8 cellular contexts compared by ENCODE assay signal in the genomic region with DNA sequence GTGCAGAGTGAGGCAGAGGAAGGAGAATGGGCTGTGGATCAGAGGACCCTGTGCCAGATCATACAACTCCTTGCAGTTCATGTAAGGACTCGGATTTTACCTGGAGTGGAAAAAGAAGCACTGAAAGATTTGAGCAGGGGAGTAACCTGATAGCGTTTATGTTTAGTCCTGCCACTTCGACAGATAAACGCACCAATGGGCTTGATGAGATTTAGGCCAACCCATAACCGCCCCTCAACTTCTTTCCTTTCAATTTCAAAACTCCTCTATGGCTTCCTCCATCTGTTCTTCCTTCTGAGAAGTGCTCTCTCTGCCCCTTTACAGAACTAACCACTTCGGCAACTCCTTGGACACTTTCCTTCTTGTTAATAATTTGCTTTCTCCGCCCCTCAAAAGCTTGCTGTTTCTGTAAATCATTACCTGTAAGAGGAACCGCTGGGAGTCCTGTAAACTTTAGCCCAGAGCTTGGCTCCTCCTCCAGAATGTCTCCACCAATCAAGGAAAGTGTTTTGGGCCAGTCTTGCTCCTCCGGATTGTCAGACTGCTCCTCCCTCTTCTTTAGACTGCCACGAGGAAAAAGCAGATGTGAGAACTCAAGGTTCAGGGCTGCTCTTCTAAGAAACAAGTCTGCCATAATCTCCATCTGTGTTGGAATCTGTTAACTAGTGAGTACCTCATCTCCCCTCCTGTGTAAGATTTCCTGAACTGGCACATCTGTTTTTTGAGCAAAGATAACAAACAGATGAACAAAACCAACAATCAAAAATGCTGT. TPM values are rescaled to one million over a fixed set of nuclear protein-coding genes. Genes with fewer than 3 reads are reported as not detected.
DNase-seq lines count a peak whose midpoint lies in the region; ATAC-seq and TF ChIP-seq lines count a peak whose summit lies in the region.

A gene with protein sequence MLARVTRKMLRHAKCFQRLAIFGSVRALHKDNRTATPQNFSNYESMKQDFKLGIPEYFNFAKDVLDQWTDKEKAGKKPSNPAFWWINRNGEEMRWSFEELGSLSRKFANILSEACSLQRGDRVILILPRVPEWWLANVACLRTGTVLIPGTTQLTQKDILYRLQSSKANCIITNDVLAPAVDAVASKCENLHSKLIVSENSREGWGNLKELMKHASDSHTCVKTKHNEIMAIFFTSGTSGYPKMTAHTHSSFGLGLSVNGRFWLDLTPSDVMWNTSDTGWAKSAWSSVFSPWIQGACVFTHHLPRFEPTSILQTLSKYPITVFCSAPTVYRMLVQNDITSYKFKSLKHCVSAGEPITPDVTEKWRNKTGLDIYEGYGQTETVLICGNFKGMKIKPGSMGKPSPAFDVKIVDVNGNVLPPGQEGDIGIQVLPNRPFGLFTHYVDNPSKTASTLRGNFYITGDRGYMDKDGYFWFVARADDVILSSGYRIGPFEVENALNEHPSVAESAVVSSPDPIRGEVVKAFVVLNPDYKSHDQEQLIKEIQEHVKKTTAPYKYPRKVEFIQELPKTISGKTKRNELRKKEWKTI (plus strand): TSS at position 554 of the 772 bp plus-strand sequence. CDS start 6,021 bp downstream, outside the sequence.

- H3K9ac ChIP-seq in OCI-LY1 (ENCODE audit: low read length): no peak within 1 kb of the TSS

- H3K36me3 Mint-ChIP-seq in activated T-helper 1 cell treated with anti-CD3 and anti-CD28 coated beads, Interleukin-12 subunit alpha, Interleukin-12 subunit beta, Interleukin-2, Interleukin-4 antibody, amounts not matched to agents 30 ng/mL and 10 ng/mL and 1 ng/mL, durations not matched to agents 14 hours and 24 hours and 36 hours (ENCODE audit: low read depth): peaks cover 6% of the 10 kb centered on the region

- peak within 1 kb of the TSS; percentile 61 for H3K27ac Mint-ChIP-seq in activated T-helper 1 cell treated with anti-CD3 and anti-CD28 coated beads, Interleukin-12 subunit alpha, Interleukin-12 subunit beta, Interleukin-2, Interleukin-4 antibody, amounts not matched to agents 30 ng/mL and 10 ng/mL and 1 ng/mL, durations not matched to agents 14 hours and 24 hours and 36 hours

- TF ChIP-seq CTCF in OCI-LY1 (IDR thresholded peaks at IDR 0.05; ENCODE audit: low read length) (no peak), fibroblast of villous mesenchyme (IDR thresholded peaks at IDR 0.05; ENCODE audit: insufficient read depth, low read depth, low read length) (no peak), omental fat pad (IDR thresholded peaks at IDR 0.05) (no peak), upper lobe of right lung (IDR thresholded peaks at IDR 0.05) (no peak)

- peaks cover 8% of the 10 kb centered on the region for H3K9me3 ChIP-seq in OCI-LY1 (ENCODE audit: low read length)
- no peaks in the 10 kb centered on the region for H3K9me3 ChIP-seq in upper lobe of right lung

- H3K9me3 Mint-ChIP-seq in activated T-helper 1 cell treated with anti-CD3 and anti-CD28 coated beads, Interleukin-12 subunit alpha, Interleukin-12 subunit beta, Interleukin-2, Interleukin-4 antibody, amounts not matched to agents 30 ng/mL and 10 ng/mL and 1 ng/mL, durations not matched to agents 14 hours and 24 hours and 36 hours: peaks cover 26% of the 10 kb centered on the region

- intact Hi-C loops in activated T-helper 1 cell treated with anti-CD3 and anti-CD28 coated beads, Interleukin-12 subunit alpha, Interleukin-12 subunit beta, Interleukin-2, Interleukin-4 antibody, amounts not matched to agents 30 ng/mL and 10 ng/mL and 1 ng/mL, durations not matched to agents 14 hours and 24 hours and 36 hours (cut with micrococcal nuclease): loop anchor here (1.0 kb wide), 1 partner anchor 22 kb away; a partner anchor contains a TSS
- intact Hi-C loops in upper lobe of right lung (cut with DNase I): no loop called here

- H3K4me1 Mint-ChIP-seq in activated T-helper 1 cell treated with anti-CD3 and anti-CD28 coated beads, Interleukin-12 subunit alpha, Interleukin-12 subunit beta, Interleukin-2, Interleukin-4 antibody, amounts not matched to agents 30 ng/mL and 10 ng/mL and 1 ng/mL, durations not matched to agents 14 hours and 24 hours and 36 hours (ENCODE audit: low read depth): peaks cover 16% of the 10 kb centered on the region

- no peaks in the 10 kb centered on the region for H3K9me2 ChIP-seq in OCI-LY1 (ENCODE audit: low read depth, low read length)

- H3K4me1 ChIP-seq in OCI-LY1 (ENCODE audit: insufficient read depth, low read length, severe bottlenecking) (peaks cover 10% of the 10 kb centered on the region), upper lobe of right lung (peaks cover 4% of the 10 kb centered on the region)

- H3K27me3 ChIP-seq in OCI-LY1 (ENCODE audit: insufficient read depth, low read length) (no peaks in the 10 kb centered on the region; the same call in 1 of the 2 replicates), upper lobe of right lung (no peaks in the 10 kb centered on the region)

- H3K27ac ChIP-seq in OCI-LY1 (ENCODE audit: low read depth, low read length, poor library complexity, severe bottlenecking) (no peak within 1 kb of the TSS), upper lobe of right lung (peak within 1 kb of the TSS; percentile 88)

- H3K79me2 ChIP-seq in OCI-LY1 (ENCODE audit: insufficient read depth, low read length): no peaks in the 10 kb centered on the region

- H3K4me3 ChIP-seq in OCI-LY1 (ENCODE audit: low read depth, low read length, poor library complexity, severe bottlenecking) (peak within 1 kb of the TSS; percentile 46), fibroblast of villous mesenchyme (ENCODE audit: low read depth, low read length) (peak within 1 kb of the TSS; percentile 69), upper lobe of right lung (peak within 1 kb of the TSS; percentile 53)

- ATAC-seq in GM18861 (IDR thresholded peaks at IDR 0.05; ENCODE audit: unreplicated experiment) (peak; percentile 96), HG03045 (IDR thresholded peaks at IDR 0.05; ENCODE audit: unreplicated experiment) (peak; percentile 99), omental fat pad (ENCODE audit: low FRiP score) (peak; percentile 95), upper lobe of right lung (peak; percentile 99)

- H4K20me1 ChIP-seq in OCI-LY1 (ENCODE audit: insufficient read depth, low read length): no peaks in the 10 kb centered on the region

- H3F3A ChIP-seq in OCI-LY1 (ENCODE audit: insufficient read depth, low read length): no peaks in the 10 kb centered on the region

- peak; percentile 78 for DNase-seq in A172 (ENCODE audit: low spot score)
- DNase-seq in activated T-helper 1 cell treated with anti-CD3 and anti-CD28 coated beads, Interleukin-12 subunit alpha, Interleukin-12 subunit beta, Interleukin-2, Interleukin-4 antibody, amounts not matched to agents 30 ng/mL and 10 ng/mL and 1 ng/mL, durations not matched to agents 14 hours and 24 hours and 36 hours (ENCODE audit: low spot score): peak; percentile 64
- DNase-seq in fibroblast of villous mesenchyme (ENCODE audit: low read depth): peak; percentile 84
- DNase-seq in omental fat pad (ENCODE audit: low spot score): no peak
- peak; percentile 64 for DNase-seq in upper lobe of right lung

- peaks cover 3% of the 10 kb centered on the region for H3K27me3 Mint-ChIP-seq in activated T-helper 1 cell treated with anti-CD3 and anti-CD28 coated beads, Interleukin-12 subunit alpha, Interleukin-12 subunit beta, Interleukin-2, Interleukin-4 antibody, amounts not matched to agents 30 ng/mL and 10 ng/mL and 1 ng/mL, durations not matched to agents 14 hours and 24 hours and 36 hours (ENCODE audit: insufficient read depth)

- H2AFZ ChIP-seq in OCI-LY1 (ENCODE audit: low read length): peak within 1 kb of the TSS; percentile 85; the same call in 1 of the 2 replicates

- H3K4me2 ChIP-seq in OCI-LY1 (ENCODE audit: low read length): peak within 1 kb of the TSS; percentile 64

- H3K36me3 ChIP-seq in OCI-LY1 (ENCODE audit: insufficient read depth, low read length) (no peaks in the 10 kb centered on the region; the same call in 1 of the 2 replicates), upper lobe of right lung (no peaks in the 10 kb centered on the region)

- H3K4me3 Mint-ChIP-seq in activated T-helper 1 cell treated with anti-CD3 and anti-CD28 coated beads, Interleukin-12 subunit alpha, Interleukin-12 subunit beta, Interleukin-2, Interleukin-4 antibody, amounts not matched to agents 30 ng/mL and 10 ng/mL and 1 ng/mL, durations not matched to agents 14 hours and 24 hours and 36 hours: peak within 1 kb of the TSS; percentile 84

RNA-seq across cellular contexts. Expression of the gene that starts here (rescaled TPM):
- total RNA-seq in A172 (2014; rRNA removed; shearing (Covaris generic)): 0.96 and 1.00 TPM in 2 replicates
- 1.9 and 2.9 TPM in 2 replicates for total RNA-seq in activated T-helper 1 cell treated with anti-CD3 and anti-CD28 coated beads, Interleukin-12 subunit alpha, Interleukin-12 subunit beta, Interleukin-2, Interleukin-4 antibody, amounts not matched to agents 30 ng/mL and 10 ng/mL and 1 ng/mL, durations not matched to agents 14 hours and 24 hours and 36 hours
- total RNA-seq in fibroblast of villous mesenchyme: 0.32 and 0.86 TPM in 2 replicates
- 10 to 100 TPM in 2 of 4 donors, 1 to 10 TPM in 2; 7.2 to 82.9 (median 10.9) TPM for total RNA-seq in omental fat pad
- total RNA-seq in upper lobe of right lung: 34.3 TPM

Comparison
In these comparisons a context has a peak if more than half of its experiments do, and no peak if none do; other contexts are left out.
1. Peak in DNase-seq in A172; RNA of the gene not detected or under 1 TPM.
2. Peak in DNase-seq and H3K4me3 ChIP-seq in fibroblast of villous mesenchyme; RNA of the gene not detected or under 1 TPM.